In genomic region chr1:205598841-205599666, GRCh38 we compare ENCODE assay signal across 9 cellular contexts. TPM values are rescaled to one million over a fixed set of nuclear protein-coding genes. Genes with fewer than 3 reads are reported as not detected.
DNase-seq lines count a peak whose midpoint lies in the region; ATAC-seq and TF ChIP-seq lines count a peak whose summit lies in the region.
"Had no signal": no experiment of that assay in that cellular context is flagged by ENCODE, and none has a peak within 500 bp of the region (broad histone marks: within the 10 kb centered on the region; RNA-seq: fewer than 3 reads in every experiment).

No MANE protein-coding gene starts in this region.

- ATAC-seq in lung (ENCODE audit: insufficient read depth, low FRiP score), result peak; percentile 71
- ATAC-seq in GM21447 (IDR thresholded peaks at IDR 0.05; ENCODE audit: unreplicated experiment), result no peak

- no peak for TF ChIP-seq CTCF in dorsolateral prefrontal cortex (IDR thresholded peaks at IDR 0.05 in 54 of 56, conservative IDR thresholded peaks at IDR 0.05 in 2 of 56; ENCODE audit: low read depth in 1 of 56, partially characterized antibody in 56 of 56)
- TF ChIP-seq CTCF in lung (IDR thresholded peaks at IDR 0.05; ENCODE audit: control extremely low read depth, extremely low read depth), result no peak

- intact Hi-C loops in dorsolateral prefrontal cortex (cut with DNase I), result no loop called here

- peaks cover 4 to 12% of the 10 kb centered on the region in 2 donors for H3K4me1 ChIP-seq in lung (ENCODE audit: control insufficient read depth in 2 of 2, insufficient read depth in 2 of 2, low read length in 2 of 2)
- H3K4me1 ChIP-seq in thymus (ENCODE audit: control insufficient read depth, insufficient read depth, low read length), result no peaks in the 10 kb centered on the region

- peaks cover 0 to 11% of the 10 kb centered on the region in 2 donors for H3K36me3 ChIP-seq in lung (ENCODE audit: control insufficient read depth in 2 of 2, insufficient read depth in 2 of 2, low read length in 2 of 2)
- H3K36me3 ChIP-seq in thymus (ENCODE audit: control insufficient read depth, insufficient read depth), result peaks cover 39% of the 10 kb centered on the region

- peak overlapping the region in 1 of 59 donors; percentile 15 for H3K4me3 ChIP-seq in dorsolateral prefrontal cortex
- no peak overlapping the region for H3K4me3 ChIP-seq in lung
- H3K4me3 ChIP-seq in thymus (ENCODE audit: low read length), result no peak overlapping the region

- H3K27ac ChIP-seq in dorsolateral prefrontal cortex (peak overlapping the region in 49 of 59 donors; percentile 7 to 80 (median 53)), lung (ENCODE audit: low read depth in 1 of 2, low read length in 1 of 2) (peak overlapping the region; percentile 36 to 78), thymus (ENCODE audit: low read depth) (peak overlapping the region; percentile 27)
- H3K27ac ChIP-seq: 22Rv1 had no signal

- H3K9me3 ChIP-seq in lung (ENCODE audit: control insufficient read depth in 2 of 2, insufficient read depth in 1 of 2, low read length in 1 of 2) (no peaks in the 10 kb centered on the region), thymus (ENCODE audit: control insufficient read depth) (no peaks in the 10 kb centered on the region)

- WGBS in lung, 2 donors, result 44 to 60% methylated on average over 18 of the region's 18 CpGs
- WGBS in thymus, result 84% methylated on average over 18 of the region's 18 CpGs

- H3K27me3 ChIP-seq in dorsolateral prefrontal cortex, result no peaks in the 10 kb centered on the region
- H3K27me3 ChIP-seq in lung (ENCODE audit: control insufficient read depth, insufficient read depth), result no peaks in the 10 kb centered on the region
- H3K27me3 ChIP-seq in thymus (ENCODE audit: control insufficient read depth, insufficient read depth), result no peaks in the 10 kb centered on the region

- DNase-seq in DMS 273 (lab: John Stamatoyannopoulos, UW; ENCODE audit: unreplicated experiment) (peak; percentile 38), DMS 273 treated with DMSO at 0.1 percent for 48 hours (lab: John Stamatoyannopoulos, UW) (no peak), dorsolateral prefrontal cortex (peak in 5 of 10 donors; percentile 21 to 63 (median 48)), lung (ENCODE audit: low spot score) (peak; percentile 55), NCI-H2107 (lab: John Stamatoyannopoulos, UW) (no peak), MV-4-11 (lab: John Stamatoyannopoulos, UW) (no peak)

RNA-seq across cellular contexts. Expression of gene ELK4, which starts 32.8 kb away (rescaled TPM):
- total RNA-seq in dorsolateral prefrontal cortex, result 10 to 100 TPM; 27.6 to 72.4 (median 41.6) TPM
- 10 to 100 TPM; 29.3 to 46.7 TPM for total RNA-seq in lung
- polyA plus RNA-seq in lung, result 1 to 10 TPM; 5.0 to 6.3 TPM
- 14.3 TPM for polyA plus RNA-seq in thymus

Comparison
In these comparisons a context has a peak if more than half of its experiments do, and no peak if none do; other contexts are left out.
1. DNase-seq: peak in DMS 273 (single experiment) and lung (single experiment); none in DMS 273 treated with DMSO at 0.1 percent for 48 hours (single experiment), NCI-H2107 (single experiment) and MV-4-11 (single experiment).
2. Peak in every context shown above with its lines, with median percentiles within 50 percentile points of each other: H3K27ac ChIP-seq.